19 cellular contexts compared by ENCODE assay signal in genomic region chr2:129904532-129905446, GRCh38.
DNase-seq lines count a peak whose midpoint lies in the region; ATAC-seq, FAIRE-seq and TF ChIP-seq lines count a peak whose summit lies in the region.
"Had no signal": no experiment of that assay in that cellular context is flagged by ENCODE, and none has a peak within 500 bp of the region (broad histone marks: within the 10 kb centered on the region; RNA-seq: fewer than 3 reads in every experiment).

No MANE protein-coding gene starts in this region.

- no peak for ATAC-seq in HG02678 (IDR thresholded peaks at IDR 0.05; ENCODE audit: unreplicated experiment)

- no peak overlapping the region for H4K8ac ChIP-seq in H1 (ENCODE audit: extremely low read depth, insufficient read depth, low read length)

- TF ChIP-seq POLR2A in H1 (IDR thresholded peaks at IDR 0.05; ENCODE audit: control extremely low read depth in 1 of 2, low read depth in 2 of 2, low read length in 2 of 2), result no peak

- no peak overlapping the region for H2AFZ ChIP-seq in H1 (ENCODE audit: low read length)

- no peak overlapping the region for H3K4ac ChIP-seq in H1 (replicated peaks; ENCODE audit: insufficient read length, low read depth, low read length)

- POLR2A ChIA-PET in H1 (lab: Charles Lee; ENCODE audit: partially characterized antibody), result interaction anchor here (1.4 kb wide), 1 partner anchor 19 kb away, joined by 4 read pairs; no protein-coding TSS in a partner anchor

- CTCF ChIA-PET in H1 (lab: Charles Lee; ENCODE audit: partially characterized antibody), result interaction anchor here (0.7 to 1.3 kb wide), 4 partner anchors 8 to 91 kb away, joined by 3 to 4 read pairs (median 3); no protein-coding TSS in a partner anchor

- H2BK15ac ChIP-seq in H1 (ENCODE audit: low read length), result 0 out of 2 replicates have a peak overlapping the region, but pooled peaks have one; percentile 46

- no peak overlapping the region for H2BK120ac ChIP-seq in H1 (replicated peaks; ENCODE audit: low read depth, low read length)

- H4K5ac ChIP-seq in H1 (ENCODE audit: insufficient read length, low read depth, low read length), result no peak overlapping the region

- no peak overlapping the region for H2BK12ac ChIP-seq in H1 (ENCODE audit: low read depth, low read length)

- WGBS in H1 (ENCODE audit: extremely low coverage in 1 of 2, insufficient coverage in 1 of 2, insufficient read length in 1 of 2, insufficient replicate concordance in 2 of 2, low coverage in 1 of 2, low lambda C conversion rate in 2 of 2, missing lambda C conversion rate in 1 of 2), 2 experiments, result 91% methylated on average over 20 of the region's 20 CpGs; no CpG with 5 or more reads in 1 of the 2 experiments

- no peak overlapping the region for H3K9ac ChIP-seq in H1 (replicated peaks in 1 of 4; ENCODE audit: extremely low read depth in 1 of 4, low read depth in 3 of 4, low read length in 3 of 4)

- no peak overlapping the region for H3K4me2 ChIP-seq in H1 (ENCODE audit: insufficient read depth in 1 of 2, low read depth in 2 of 2, low read length in 2 of 2)

- intact Hi-C loops in activated T-helper 2 cell treated with anti-CD3 and anti-CD28 coated beads, Interferon-gamma antibody, Interleukin-2, Interleukin-4, amounts not matched to agents 10 μg/mL and 5 μg/mL and 100 μg/mL, durations not matched to agents 14 hours and 24 hours and 36 hours (cut with micrococcal nuclease), result no loop called here
- intact Hi-C loops in posterior vena cava (cut with DNase I), result no loop called here

- no peaks in the 10 kb centered on the region for H3K36me3 ChIP-seq in H7 (replicated peaks; ENCODE audit: control insufficient read depth, insufficient read depth, low read length)
- no peaks in the 10 kb centered on the region for H3K36me3 ChIP-seq in H1 (ENCODE audit: control insufficient read depth in 2 of 4, insufficient read depth in 4 of 4, low read length in 3 of 4)
- H3K36me3 ChIP-seq: SJSA1 had no signal

- TF ChIP-seq EP300 in H1 (IDR thresholded peaks at IDR 0.05; ENCODE audit: borderline replicate concordance in 1 of 2, low read depth in 2 of 2, low read length in 2 of 2), result no peak

- no peak overlapping the region for H3K23ac ChIP-seq in H1 (ENCODE audit: insufficient read length)

- no peaks in the 10 kb centered on the region for H4K20me1 ChIP-seq in H1 (replicated peaks in 1 of 2; ENCODE audit: control insufficient read depth in 1 of 2, insufficient read depth in 2 of 2, low read length in 2 of 2)

- no peak overlapping the region for H3K27ac Mint-ChIP-seq in type B pancreatic cell
- no peak overlapping the region for H3K27ac Mint-ChIP-seq in activated T-helper 2 cell treated with anti-CD3 and anti-CD28 coated beads, Interferon-gamma antibody, Interleukin-2, Interleukin-4, amounts not matched to agents 10 μg/mL and 5 μg/mL and 100 μg/mL, durations not matched to agents 14 hours and 24 hours and 36 hours

- H3K27me3 Mint-ChIP-seq in type B pancreatic cell, result peaks cover 4% of the 10 kb centered on the region
- no peaks in the 10 kb centered on the region for H3K27me3 Mint-ChIP-seq in activated T-helper 2 cell treated with anti-CD3 and anti-CD28 coated beads, Interferon-gamma antibody, Interleukin-2, Interleukin-4, amounts not matched to agents 10 μg/mL and 5 μg/mL and 100 μg/mL, durations not matched to agents 14 hours and 24 hours and 36 hours (ENCODE audit: low read depth)

- H3K4me1 ChIP-seq in H1 (replicated peaks in 1 of 4; ENCODE audit: control insufficient read depth in 3 of 4, insufficient read depth in 4 of 4, low read length in 3 of 4), result no peaks in the 10 kb centered on the region; a peak in 3 of 7 replicates
- H3K4me1 ChIP-seq: SJSA1 had no signal

- no peak for FAIRE-seq in H1 (lab: Jason Lieb, UNC)
- FAIRE-seq: HepG2 had no signal

- no peak overlapping the region for H3K14ac ChIP-seq in H1 (ENCODE audit: insufficient read length)

- H3K9me3 ChIP-seq in H1 (ENCODE audit: insufficient read depth in 2 of 2, low read depth in 1 of 2, low read length in 1 of 2), result 0 out of 4 replicates have a peak, but pooled peaks cover 0 to under 1% of the 10 kb centered on the region in 2 experiments
- H3K9me3 ChIP-seq: SJSA1 had no signal

- TF ChIP-seq CTCF in H1 (IDR thresholded peaks at IDR 0.05; ENCODE audit: control extremely low read depth in 1 of 3, insufficient read depth in 1 of 3, low read depth in 1 of 3, low read length in 3 of 3) (no peak), type B pancreatic cell (conservative IDR thresholded peaks at IDR 0.05) (no peak)

- H3K27ac ChIP-seq in H1 (ENCODE audit: low read depth, low read length), result no peak overlapping the region
- H3K27ac ChIP-seq: SJSA1 had no signal

- no peak overlapping the region for H2BK20ac ChIP-seq in H1 (ENCODE audit: low read length)

- no peak overlapping the region for H2AK5ac ChIP-seq in H1 (ENCODE audit: low read depth, low read length)

- H3K9me3 Mint-ChIP-seq in type B pancreatic cell, result no peaks in the 10 kb centered on the region
- no peaks in the 10 kb centered on the region for H3K9me3 Mint-ChIP-seq in activated T-helper 2 cell treated with anti-CD3 and anti-CD28 coated beads, Interferon-gamma antibody, Interleukin-2, Interleukin-4, amounts not matched to agents 10 μg/mL and 5 μg/mL and 100 μg/mL, durations not matched to agents 14 hours and 24 hours and 36 hours

- no peak overlapping the region for H3K18ac ChIP-seq in H1 (ENCODE audit: extremely low read depth, low read length)

- H3K4me3 Mint-ChIP-seq in type B pancreatic cell, result no peak overlapping the region
- no peak overlapping the region for H3K4me3 Mint-ChIP-seq in activated T-helper 2 cell treated with anti-CD3 and anti-CD28 coated beads, Interferon-gamma antibody, Interleukin-2, Interleukin-4, amounts not matched to agents 10 μg/mL and 5 μg/mL and 100 μg/mL, durations not matched to agents 14 hours and 24 hours and 36 hours (ENCODE audit: low read depth)

- peak; percentile 30 for DNase-seq in activated CD8-positive, alpha-beta memory T cell treated with anti-CD3 and anti-CD28 coated beads for 24 hours
- no peak for DNase-seq in activated CD8-positive, alpha-beta memory T cell treated with anti-CD3 and anti-CD28 coated beads, Interleukin-2, amount 50 U/mL, for 48 hours
- peak; percentile 22 for DNase-seq in H7
- DNase-seq in H1 (ENCODE audit: low read depth in 1 of 2, low spot score in 2 of 2), result peak in 1 of 2 experiments; percentile 24
- DNase-seq in type B pancreatic cell (ENCODE audit: extremely low spot score, unreplicated experiment), result peak; percentile 44
- DNase-seq in activated T-helper 2 cell treated with anti-CD3 and anti-CD28 coated beads, Interferon-gamma antibody, Interleukin-2, Interleukin-4, amounts not matched to agents 10 μg/mL and 5 μg/mL and 100 μg/mL, durations not matched to agents 14 hours and 24 hours and 36 hours (ENCODE audit: low spot score), result no peak
- DNase-seq in posterior vena cava (ENCODE audit: low spot score), result no peak
- DNase-seq: COR-L47, DMS53, KG1, NCI-H1048, NCI-H1436 treated with DMSO at 0.1 percent for 48 hours, NCI-H2081 treated with DMSO at 0.1 percent for 48 hours, NCI-H345, NCI-H526, RPMI8226 had no signal

- no peaks in the 10 kb centered on the region for H3K79me2 ChIP-seq in H1 (ENCODE audit: control insufficient read depth in 1 of 2, insufficient read depth in 2 of 2, low read length in 2 of 2)

- no peaks in the 10 kb centered on the region for H3K27me3 ChIP-seq in H7 (ENCODE audit: control insufficient read depth, insufficient read depth, low read length)
- H3K27me3 ChIP-seq in H1 (replicated peaks in 1 of 4; ENCODE audit: control insufficient read depth in 3 of 4, extremely low read depth in 1 of 4, insufficient read depth in 3 of 4, low read length in 3 of 4), result no peaks in the 10 kb centered on the region

- TF ChIP-seq RAD21 in H1 (IDR thresholded peaks at IDR 0.05 in 1 of 2, conservative IDR thresholded peaks at IDR 0.05 in 1 of 2; ENCODE audit: low read depth in 2 of 2, low read length in 2 of 2), result no peak

- no peaks in the 10 kb centered on the region for H3K36me3 Mint-ChIP-seq in type B pancreatic cell
- no peaks in the 10 kb centered on the region for H3K36me3 Mint-ChIP-seq in activated T-helper 2 cell treated with anti-CD3 and anti-CD28 coated beads, Interferon-gamma antibody, Interleukin-2, Interleukin-4, amounts not matched to agents 10 μg/mL and 5 μg/mL and 100 μg/mL, durations not matched to agents 14 hours and 24 hours and 36 hours (ENCODE audit: low read depth)

- H4K91ac ChIP-seq in H1 (replicated peaks; ENCODE audit: insufficient read length, low read length), result no peak overlapping the region

- H3K79me1 ChIP-seq in H1 (ENCODE audit: low read depth, low read length), result no peaks in the 10 kb centered on the region

- no peak overlapping the region for H2BK5ac ChIP-seq in H1 (ENCODE audit: low read depth, low read length)

- peaks cover 13% of the 10 kb centered on the region for H3K4me1 Mint-ChIP-seq in type B pancreatic cell (ENCODE audit: unreplicated experiment)
- no peaks in the 10 kb centered on the region for H3K4me1 Mint-ChIP-seq in activated T-helper 2 cell treated with anti-CD3 and anti-CD28 coated beads, Interferon-gamma antibody, Interleukin-2, Interleukin-4, amounts not matched to agents 10 μg/mL and 5 μg/mL and 100 μg/mL, durations not matched to agents 14 hours and 24 hours and 36 hours (ENCODE audit: low read depth)

- H3K56ac ChIP-seq in H1 (replicated peaks; ENCODE audit: insufficient read length, low read depth, low read length), result no peak overlapping the region

- H3K23me2 ChIP-seq in H1 (ENCODE audit: low read depth, low read length), result no peaks in the 10 kb centered on the region

- no peak overlapping the region for H3K4me3 ChIP-seq in H7 (ENCODE audit: insufficient read depth, low read depth, low read length)
- H3K4me3 ChIP-seq in H1 (ENCODE audit: extremely low read depth in 1 of 4, insufficient read depth in 2 of 4, low read depth in 3 of 4, low read length in 4 of 4), result no peak overlapping the region
- H3K4me3 ChIP-seq: SJSA1 had no signal

TF ChIP-seq in H1, 55 proteins besides CTCF, POLR2A, EP300 and RAD21 (continues in another document):
- TF ChIP-seq MAX (IDR thresholded peaks at IDR 0.05) (no peak), POU5F1 (IDR thresholded peaks at IDR 0.05; ENCODE audit: low read depth, low read length) (no peak), SP1 (IDR thresholded peaks at IDR 0.05; ENCODE audit: low read depth, low read length) (no peak), ZNF274 (IDR thresholded peaks at IDR 0.05; ENCODE audit: borderline replicate concordance, extremely low read depth, low read length) (no peak), SIRT6 (IDR thresholded peaks at IDR 0.05; ENCODE audit: low read length) (no peak)
- TF ChIP-seq, protein P1, sequence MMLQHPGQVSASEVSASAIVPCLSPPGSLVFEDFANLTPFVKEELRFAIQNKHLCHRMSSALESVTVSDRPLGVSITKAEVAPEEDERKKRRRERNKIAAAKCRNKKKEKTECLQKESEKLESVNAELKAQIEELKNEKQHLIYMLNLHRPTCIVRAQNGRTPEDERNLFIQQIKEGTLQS (IDR thresholded peaks at IDR 0.05; ENCODE audit: insufficient read depth, low read depth, low read length), result no peak

Comparison
In these comparisons a context has a peak if more than half of its experiments do, and no peak if none do; other contexts are left out.
1. DNase-seq: peak in activated CD8-positive, alpha-beta memory T cell treated with anti-CD3 and anti-CD28 coated beads for 24 hours (single experiment), H7 (single experiment) and type B pancreatic cell (single experiment); none in activated CD8-positive, alpha-beta memory T cell treated with anti-CD3 and anti-CD28 coated beads, Interleukin-2, amount 50 U/mL, for 48 hours (single experiment), activated T-helper 2 cell treated with anti-CD3 and anti-CD28 coated beads, Interferon-gamma antibody, Interleukin-2, Interleukin-4, amounts not matched to agents 10 μg/mL and 5 μg/mL and 100 μg/mL, durations not matched to agents 14 hours and 24 hours and 36 hours (single experiment) and posterior vena cava (single experiment).